7 cellular contexts compared by ENCODE assay signal in genomic region chr3:45145681-45146614, GRCh38.
DNase-seq lines count a peak whose midpoint lies in the region; ATAC-seq lines count a peak whose summit lies in the region.

A gene with protein sequence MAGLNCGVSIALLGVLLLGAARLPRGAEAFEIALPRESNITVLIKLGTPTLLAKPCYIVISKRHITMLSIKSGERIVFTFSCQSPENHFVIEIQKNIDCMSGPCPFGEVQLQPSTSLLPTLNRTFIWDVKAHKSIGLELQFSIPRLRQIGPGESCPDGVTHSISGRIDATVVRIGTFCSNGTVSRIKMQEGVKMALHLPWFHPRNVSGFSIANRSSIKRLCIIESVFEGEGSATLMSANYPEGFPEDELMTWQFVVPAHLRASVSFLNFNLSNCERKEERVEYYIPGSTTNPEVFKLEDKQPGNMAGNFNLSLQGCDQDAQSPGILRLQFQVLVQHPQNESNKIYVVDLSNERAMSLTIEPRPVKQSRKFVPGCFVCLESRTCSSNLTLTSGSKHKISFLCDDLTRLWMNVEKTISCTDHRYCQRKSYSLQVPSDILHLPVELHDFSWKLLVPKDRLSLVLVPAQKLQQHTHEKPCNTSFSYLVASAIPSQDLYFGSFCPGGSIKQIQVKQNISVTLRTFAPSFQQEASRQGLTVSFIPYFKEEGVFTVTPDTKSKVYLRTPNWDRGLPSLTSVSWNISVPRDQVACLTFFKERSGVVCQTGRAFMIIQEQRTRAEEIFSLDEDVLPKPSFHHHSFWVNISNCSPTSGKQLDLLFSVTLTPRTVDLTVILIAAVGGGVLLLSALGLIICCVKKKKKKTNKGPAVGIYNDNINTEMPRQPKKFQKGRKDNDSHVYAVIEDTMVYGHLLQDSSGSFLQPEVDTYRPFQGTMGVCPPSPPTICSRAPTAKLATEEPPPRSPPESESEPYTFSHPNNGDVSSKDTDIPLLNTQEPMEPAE (minus strand): TSS chr3:45146378. CDS start chr3:45146287, 91 bp downstream.

- H3K36me3 ChIP-seq in endocrine pancreas (ENCODE audit: control insufficient read depth, insufficient read depth, low read length) (no peaks in the 10 kb centered on the region), muscle layer of duodenum (ENCODE audit: control insufficient read depth in 1 of 2, insufficient read depth in 2 of 2, low read length in 2 of 2) (no peaks in the 10 kb centered on the region)

- peak within 1 kb of the TSS; percentile 87 for H3K4me3 ChIP-seq in endocrine pancreas (ENCODE audit: control insufficient read depth, insufficient read depth, low read length)
- H3K4me3 ChIP-seq in muscle layer of duodenum (ENCODE audit: low read depth in 1 of 2, low read length in 2 of 2) = peak within 1 kb of the TSS; percentile 64 to 70

- no peaks in the 10 kb centered on the region for H3K4me1 ChIP-seq in endocrine pancreas (ENCODE audit: control insufficient read depth, insufficient read depth, low read length)
- peaks cover 0 to 15% of the 10 kb centered on the region in 2 donors for H3K4me1 ChIP-seq in muscle layer of duodenum (ENCODE audit: control insufficient read depth in 1 of 2, insufficient read depth in 2 of 2, low read length in 2 of 2)

- peak; percentile 53 for ATAC-seq in GM18907 (IDR thresholded peaks at IDR 0.05; ENCODE audit: unreplicated experiment)
- no peak for ATAC-seq in GM18502 (IDR thresholded peaks at IDR 0.05; ENCODE audit: poor library complexity, unreplicated experiment)
- ATAC-seq in GM18520 (IDR thresholded peaks at IDR 0.05; ENCODE audit: unreplicated experiment) = no peak

- no peaks in the 10 kb centered on the region for H3K9me3 ChIP-seq in endocrine pancreas (ENCODE audit: control insufficient read depth, low read length)
- H3K9me3 ChIP-seq in muscle layer of duodenum (ENCODE audit: control insufficient read depth in 1 of 2, low read length in 2 of 2) = peaks cover 0 to 4% of the 10 kb centered on the region in 2 donors

- peak within 1 kb of the TSS; percentile 99 for H3K9ac ChIP-seq in endocrine pancreas (ENCODE audit: control insufficient read depth, insufficient read depth, low read length)

- H3K27me3 ChIP-seq in endocrine pancreas (ENCODE audit: control insufficient read depth, insufficient read depth, low read length) = no peaks in the 10 kb centered on the region
- peaks cover 21% of the 10 kb centered on the region for H3K27me3 ChIP-seq in muscle layer of duodenum (ENCODE audit: low read depth, low read length)

- H3K27ac ChIP-seq in muscle layer of duodenum (ENCODE audit: low read length) = peak within 1 kb of the TSS; percentile 84

- DNase-seq in NCI-H69 (lab: John Stamatoyannopoulos, UW) = peak; percentile 83
- DNase-seq in NCI-H2107 treated with DMSO at 0.1 percent for 48 hours (lab: John Stamatoyannopoulos, UW; ENCODE audit: unreplicated experiment) = no peak
